Comparison of ENCODE assay signal across 8 cellular contexts in genomic region chr1:51729156-51729823, GRCh38.
DNase-seq lines count a peak whose midpoint lies in the region; ATAC-seq and TF ChIP-seq lines count a peak whose summit lies in the region.

No MANE protein-coding gene starts in this region.

- H3K9me3 Mint-ChIP-seq in naive thymus-derived CD4-positive, alpha-beta T cell: no peaks in the 10 kb centered on the region

- H3K36me3 Mint-ChIP-seq in naive thymus-derived CD4-positive, alpha-beta T cell: peaks cover 0 to 5% (median 0%) of the 10 kb centered on the region in 5 donors

- no peaks in the 10 kb centered on the region for H3K27me3 Mint-ChIP-seq in naive thymus-derived CD4-positive, alpha-beta T cell

- H3K36me3 ChIP-seq in naive thymus-derived CD4-positive, alpha-beta T cell (ENCODE audit: control insufficient read depth in 2 of 3, insufficient read depth in 3 of 3, low read length in 3 of 3): peaks cover 0 to 7% (median 0%) of the 10 kb centered on the region in 3 experiments

- TF ChIP-seq EP300 in Ishikawa (IDR thresholded peaks at IDR 0.05; ENCODE audit: borderline replicate concordance): no peak

- no peak for TF ChIP-seq RAD21 in Ishikawa (IDR thresholded peaks at IDR 0.05; ENCODE audit: low read depth)

- DNase-seq in DMS53 (lab: John Stamatoyannopoulos, UW): peak; percentile 99
- peak; percentile 95 for DNase-seq in OCI-M1 (lab: John Stamatoyannopoulos, UW)
- peak; percentile 93 to 96 for DNase-seq in activated T-cell treated with anti-CD3 and anti-CD28 coated beads, Interleukin-2, amount 50 U/mL, for 48 hours
- peak; percentile 46 for DNase-seq in fibroblast of gingiva (ENCODE audit: low read depth)
- peak; percentile 73 to 95 (median 88) for DNase-seq in naive thymus-derived CD4-positive, alpha-beta T cell
- peak; percentile 93 to 97 for DNase-seq in stimulated activated CD8-positive, alpha-beta memory T cell treated with anti-CD3 and anti-CD28 coated beads, Interleukin-7, amount 100 ng/mL, for 48 hours (ENCODE audit: extremely low read depth in 1 of 2, low read depth in 1 of 2)

- H3K4me1 ChIP-seq in naive thymus-derived CD4-positive, alpha-beta T cell (ENCODE audit: control insufficient read depth in 2 of 2, insufficient read depth in 2 of 2, low read length in 2 of 2): peaks cover 11 to 19% of the 10 kb centered on the region in 2 donors

- H3K9me3 ChIP-seq in naive thymus-derived CD4-positive, alpha-beta T cell (ENCODE audit: control insufficient read depth in 2 of 3, low read length in 3 of 3): no peaks in the 10 kb centered on the region

- peak; percentile 89 for ATAC-seq in GM21619 (IDR thresholded peaks at IDR 0.05; ENCODE audit: unreplicated experiment)
- ATAC-seq in naive thymus-derived CD4-positive, alpha-beta T cell: peak; percentile 96

- peak overlapping the region; percentile 78 for H3K27ac ChIP-seq in naive thymus-derived CD4-positive, alpha-beta T cell (ENCODE audit: low read depth, low read length)

- CTCF ChIA-PET in naive thymus-derived CD4-positive, alpha-beta T cell (lab: Charles Lee): no interaction called here

- H3K27ac Mint-ChIP-seq in naive thymus-derived CD4-positive, alpha-beta T cell: peak overlapping the region; percentile 77 to 93 (median 89)

- peak overlapping the region; percentile 87 for H3K4me3 ChIP-seq in naive thymus-derived CD4-positive, alpha-beta T cell (ENCODE audit: low read length)

- H3K4me1 Mint-ChIP-seq in naive thymus-derived CD4-positive, alpha-beta T cell: peaks cover 17 to 56% (median 48%) of the 10 kb centered on the region in 7 donors

- peak overlapping the region; percentile 88 to 94 (median 92) for H3K4me3 Mint-ChIP-seq in naive thymus-derived CD4-positive, alpha-beta T cell

- H3K27me3 ChIP-seq in naive thymus-derived CD4-positive, alpha-beta T cell (ENCODE audit: control insufficient read depth in 2 of 2, insufficient read depth in 2 of 2, low read length in 2 of 2): no peaks in the 10 kb centered on the region

- POLR2A ChIA-PET in naive thymus-derived CD4-positive, alpha-beta T cell (lab: Charles Lee): interaction anchor here (0.8 to 2.2 kb wide), 6 partner anchors 10 to 1490 kb away, joined by 3 to 9 read pairs (median 4); partner anchors contain the start of gene NRDC

- intact Hi-C loops in naive thymus-derived CD4-positive, alpha-beta T cell (cut with micrococcal nuclease): loop anchor here (1.0 to 10.0 kb wide), 10 partner anchors 40 to 764 kb away; partner anchors contain the start of genes OSBPL9 (in 2 of the 2), BTF3L4 (in 1 of the 2), EPS15 (in 1 of the 2) and FAF1 (in 1 of the 2)

TF ChIP-seq in Ishikawa, 13 proteins besides CTCF, POLR2A, EP300 and RAD21:
- no peak for TF ChIP-seq CEBPB (IDR thresholded peaks at IDR 0.05)
- no peak for TF ChIP-seq REST (IDR thresholded peaks at IDR 0.05; ENCODE audit: low read depth)
- TF ChIP-seq YY1 (IDR thresholded peaks at IDR 0.05; ENCODE audit: low read depth): 0 out of 2 replicates have a peak, but pooled peaks have one; percentile 8
- TF ChIP-seq TAF1 (IDR thresholded peaks at IDR 0.05; ENCODE audit: low read depth): no peak; the same call in 1 of the 2 replicates
- TF ChIP-seq CREB1 (IDR thresholded peaks at IDR 0.05; ENCODE audit: low read depth): no peak
- peak; percentile 89 for TF ChIP-seq USF1 (IDR thresholded peaks at IDR 0.05)
- 0 out of 2 replicates have a peak, but pooled peaks have one; percentile 27 for TF ChIP-seq ZBTB7A (IDR thresholded peaks at IDR 0.05; ENCODE audit: low read depth)
- TF ChIP-seq NFIC (IDR thresholded peaks at IDR 0.05): no peak
- no peak for TF ChIP-seq TEAD4 (IDR thresholded peaks at IDR 0.05)
- TF ChIP-seq EGR1 (IDR thresholded peaks at IDR 0.05): no peak
- peak; percentile 78 for TF ChIP-seq MAX (IDR thresholded peaks at IDR 0.05)
- no peak; the same call in none of the 2 replicates for TF ChIP-seq TCF12 (IDR thresholded peaks at IDR 0.05; ENCODE audit: low read depth)
- no peak for TF ChIP-seq FOXM1 (IDR thresholded peaks at IDR 0.05; ENCODE audit: borderline replicate concordance, low read depth)

Comparison
In these comparisons a context has a peak if more than half of its experiments do, and no peak if none do; other contexts are left out.
1. Peak in every context shown above with its lines: DNase-seq, ATAC-seq, H3K4me3 ChIP-seq and H3K27ac ChIP-seq.
2. DNase-seq: peak in every context shown above with its lines; median percentile 99 in DMS53; 95 in OCI-M1; 95 in stimulated activated CD8-positive, alpha-beta memory T cell treated with anti-CD3 and anti-CD28 coated beads, Interleukin-7, amount 100 ng/mL, for 48 hours; 94 in activated T-cell treated with anti-CD3 and anti-CD28 coated beads, Interleukin-2, amount 50 U/mL, for 48 hours; 88 in naive thymus-derived CD4-positive, alpha-beta T cell; 46 in fibroblast of gingiva.